Comparison of ENCODE assay signal across 28 cellular contexts in genomic region chr20:60378620-60379019, GRCh38.
"Had no signal": no experiment of that assay in that cellular context is flagged by ENCODE, and none has a peak within 500 bp of the region (broad histone marks: within the 10 kb centered on the region; RNA-seq: fewer than 3 reads in every experiment).

No MANE protein-coding gene starts in this region.

- H3K4me3 ChIP-seq: stomach, suprapubic skin, testis, thoracic aorta, thyroid gland, tibial artery, tibial nerve, transverse colon, upper lobe of left lung, upper lobe of right lung, uterus, vagina had no signal

- H3K36me3 ChIP-seq: stomach, suprapubic skin, thoracic aorta, thyroid gland, tibial artery, tibial nerve, transverse colon, upper lobe of left lung, upper lobe of right lung, uterus, vagina had no signal

- H3K36me3 Mint-ChIP-seq: stimulated activated effector memory CD8-positive, alpha-beta T cell treated with anti-CD3 and anti-CD28 coated beads, Interleukin-12 subunit alpha, Interleukin-12 subunit beta, amount 100 ng/mL, for 72 hours; stimulated activated memory B cell treated with anti-CD40 and anti-IgM and Interleukin-4, amounts not matched to agents 10 μg/mL and 1 μg/mL and 100 μg/mL, for 72 hours; type B pancreatic cell had no signal

- H3K4me1 ChIP-seq: stomach, suprapubic skin, testis, thyroid gland, tibial artery, tibial nerve, transverse colon, upper lobe of left lung, upper lobe of right lung, uterus, vagina had no signal

- H3K4me1 Mint-ChIP-seq: stimulated activated effector memory CD8-positive, alpha-beta T cell treated with anti-CD3 and anti-CD28 coated beads, Interleukin-12 subunit alpha, Interleukin-12 subunit beta, amount 100 ng/mL, for 72 hours; stimulated activated memory B cell treated with anti-CD40 and anti-IgM and Interleukin-4, amounts not matched to agents 10 μg/mL and 1 μg/mL and 100 μg/mL, for 72 hours; stimulated activated naive B cell treated with anti-CD40 and anti-IgM and Interleukin-4, amounts not matched to agents 10 μg/mL and 1 μg/mL and 100 μg/mL, for 72 hours; stimulated activated naive CD8-positive, alpha-beta T cell treated with anti-CD3 and anti-CD28 coated beads, Interleukin-15, amount 100 ng/mL, for 72 hours had no signal

- DNase-seq: stimulated activated CD4-positive, alpha-beta T cell treated with anti-CD3 and anti-CD28 coated beads, Interleukin-2, amount 100 ng/mL, for 48 hours; stimulated activated CD4-positive, alpha-beta T cell treated with anti-CD3 and anti-CD28 coated beads, Interleukin-4, amount 100 ng/mL, for 1 hour; stimulated activated CD4-positive, alpha-beta T cell treated with anti-CD3 and anti-CD28 coated beads, Interleukin-4, amount 100 ng/mL, for 24 hours; stimulated activated CD4-positive, alpha-beta T cell treated with anti-CD3 and anti-CD28 coated beads, Interleukin-4, amount 100 ng/mL, for 4 hours; stimulated activated CD8-positive, alpha-beta memory T cell treated with anti-CD3 and anti-CD28 coated beads, Interleukin-4, amount 100 ng/mL, for 48 hours; stimulated activated naive B cell treated with anti-CD40 and anti-IgM and Interleukin-4, amounts not matched to agents 10 μg/mL and 1 μg/mL and 100 μg/mL, for 72 hours; stimulated activated naive CD4-positive, alpha-beta T cell; stimulated activated naive CD4-positive, alpha-beta T cell treated with Interleukin-2 at 50 U/mL for 16 hours; stimulated activated naive CD8-positive, alpha-beta T cell treated with anti-CD3 and anti-CD28 coated beads, Interleukin-15, amount 100 ng/mL, for 72 hours; stimulated activated naive CD8-positive, alpha-beta T cell treated with anti-CD3 and anti-CD28 coated beads, Interleukin-15, Interleukin-2, amounts not matched to agents 100 U/mL and 50 U/mL, for 24 hours; stomach; substantia nigra; testis; thyroid gland; tibial artery; transverse colon; trophoblast cell; upper lobe of left lung; upper lobe of right lung; uterus had no signal

- H3K27ac ChIP-seq: stomach, suprapubic skin, testis, thoracic aorta, thyroid gland, tibial artery, tibial nerve, transverse colon, upper lobe of left lung, upper lobe of right lung, uterus, vagina had no signal

- H3K9me3 ChIP-seq: suprapubic skin, testis, thyroid gland, tibial artery, tibial nerve, transverse colon, upper lobe of right lung, uterus, vagina had no signal

- H3K27me3 ChIP-seq: suprapubic skin, testis, thyroid gland, tibial artery, tibial nerve, transverse colon, upper lobe of left lung, upper lobe of right lung, uterus, vagina had no signal

- H3K4me3 Mint-ChIP-seq: stimulated activated effector memory CD8-positive, alpha-beta T cell treated with anti-CD3 and anti-CD28 coated beads, Interleukin-12 subunit alpha, Interleukin-12 subunit beta, amount 100 ng/mL, for 72 hours; stimulated activated memory B cell treated with anti-CD40 and anti-IgM and Interleukin-4, amounts not matched to agents 10 μg/mL and 1 μg/mL and 100 μg/mL, for 72 hours; stimulated activated naive B cell treated with anti-CD40 and anti-IgM and Interleukin-4, amounts not matched to agents 10 μg/mL and 1 μg/mL and 100 μg/mL, for 72 hours; stimulated activated naive CD8-positive, alpha-beta T cell treated with anti-CD3 and anti-CD28 coated beads, Interleukin-15, amount 100 ng/mL, for 72 hours; stimulated activated naive CD8-positive, alpha-beta T cell treated with anti-CD3 and anti-CD28 coated beads, Interleukin-15, Interleukin-2, amounts not matched to agents 100 ng/mL and 50 ng/mL, for 24 hours; type B pancreatic cell had no signal

- H3K27ac Mint-ChIP-seq: stimulated activated effector memory CD8-positive, alpha-beta T cell treated with anti-CD3 and anti-CD28 coated beads, Interleukin-12 subunit alpha, Interleukin-12 subunit beta, amount 100 ng/mL, for 72 hours; stimulated activated memory B cell treated with anti-CD40 and anti-IgM and Interleukin-4, amounts not matched to agents 10 μg/mL and 1 μg/mL and 100 μg/mL, for 72 hours; stimulated activated naive B cell treated with anti-CD40 and anti-IgM and Interleukin-4, amounts not matched to agents 10 μg/mL and 1 μg/mL and 100 μg/mL, for 72 hours; stimulated activated naive CD8-positive, alpha-beta T cell treated with anti-CD3 and anti-CD28 coated beads, Interleukin-15, amount 100 ng/mL, for 72 hours; stimulated activated naive CD8-positive, alpha-beta T cell treated with anti-CD3 and anti-CD28 coated beads, Interleukin-15, Interleukin-2, amounts not matched to agents 100 ng/mL and 50 ng/mL, for 24 hours; type B pancreatic cell had no signal

- H3K9me3 Mint-ChIP-seq: type B pancreatic cell had no signal
